Comparison of ENCODE assay signal across 17 cellular contexts in genomic region chr15:47887181-47887580, GRCh38.
DNase-seq lines count a peak whose midpoint lies in the region; ATAC-seq lines count a peak whose summit lies in the region.
"Had no signal": no experiment of that assay in that cellular context is flagged by ENCODE, and none has a peak within 500 bp of the region (broad histone marks: within the 10 kb centered on the region; RNA-seq: fewer than 3 reads in every experiment).

No MANE protein-coding gene starts in this region.

- no peak for ATAC-seq in HG03280 (IDR thresholded peaks at IDR 0.05; ENCODE audit: unreplicated experiment)
- ATAC-seq: left colon, WTC11 had no signal

- DNase-seq in DMS79 treated with DMSO at 0.1 percent for 48 hours (lab: John Stamatoyannopoulos, UW) (peak; percentile 26), NCI-H1436 treated with DMSO at 0.1 percent for 48 hours (lab: John Stamatoyannopoulos, UW) (peak; percentile 68), NCI-H2196 treated with DMSO at 0.1 percent for 48 hours (lab: John Stamatoyannopoulos, UW; ENCODE audit: unreplicated experiment) (peak; percentile 22), cerebellum (ENCODE audit: low spot score) (peak; percentile 53), GDM1 (lab: John Stamatoyannopoulos, UW) (no peak), mesenteric fat pad (ENCODE audit: low spot score) (no peak), activated gamma-delta T cell treated with Interleukin-2 at 50 U/mL for 16 hours (no peak)
- DNase-seq: activated naive CD8-positive, alpha-beta T cell treated with anti-CD3 and anti-CD28 coated beads, Interleukin-2, amount 10 ng/mL, durations not matched to agents 7 days and 5 days; CD4-positive, alpha-beta T cell; cerebellar nuclear complex; HFFc6; left colon; mesenchymal stem cell; stimulated activated CD4-positive, alpha-beta T cell treated with anti-CD3 and anti-CD28 coated beads, Interleukin-2, amount 100 ng/mL, for 48 hours; stimulated activated naive CD4-positive, alpha-beta T cell treated with Interleukin-2 at 50 U/mL for 16 hours had no signal

Comparison
In these comparisons a context has a peak if more than half of its experiments do, and no peak if none do; other contexts are left out.
1. DNase-seq: peak in DMS79 treated with DMSO at 0.1 percent for 48 hours (single experiment), NCI-H1436 treated with DMSO at 0.1 percent for 48 hours (single experiment), NCI-H2196 treated with DMSO at 0.1 percent for 48 hours (single experiment) and cerebellum (single experiment); none in GDM1 (single experiment), mesenteric fat pad (single experiment) and activated gamma-delta T cell treated with Interleukin-2 at 50 U/mL for 16 hours (single experiment).